Comparison of ENCODE assay signal across 1 cellular context in genomic region chr19:55196803-55197202, GRCh38.
TF ChIP-seq lines count a peak whose summit lies in the region.

No MANE protein-coding gene starts in this region.

TF ChIP-seq in HepG2, 621 proteins besides CTCF, POLR2A, EP300 and RAD21:
- TF ChIP-seq HCFC1 (IDR thresholded peaks at IDR 0.05; ENCODE audit: low read depth, low read length) (peak; percentile 21; the same call in 1 of the 2 replicates), RCOR2 (CRISPR knock-in tag; IDR thresholded peaks at IDR 0.05) (no peak), ZNF687 (CRISPR knock-in tag; IDR thresholded peaks at IDR 0.05) (no peak), MBD4 (IDR thresholded peaks at IDR 0.05; ENCODE audit: borderline replicate concordance, low read length) (no peak), NFIC (IDR thresholded peaks at IDR 0.05; ENCODE audit: low read length) (no peak), ZSCAN25 (CRISPR knock-in tag; IDR thresholded peaks at IDR 0.05) (no peak), ZNF143 (CRISPR knock-in tag; IDR thresholded peaks at IDR 0.05) (peak; percentile 77), SUZ12 (IDR thresholded peaks at IDR 0.05; ENCODE audit: low read depth, low read length) (peak; percentile 26; the same call in 1 of the 2 replicates), THAP11 (CRISPR knock-in tag; IDR thresholded peaks at IDR 0.05) (peak; percentile 84)
